Comparison of ENCODE assay signal across 7 cellular contexts in genomic region chr13:21176982-21177284, GRCh38. TPM values are rescaled to one million over a fixed set of nuclear protein-coding genes. Genes with fewer than 3 reads are reported as not detected.
DNase-seq lines count a peak whose midpoint lies in the region; ATAC-seq, FAIRE-seq and TF ChIP-seq lines count a peak whose summit lies in the region.

No MANE protein-coding gene starts in this region.

- no peaks in the 10 kb centered on the region; the same call in 1 of the 2 replicates for H3K36me3 ChIP-seq in PC-9 (ENCODE audit: low read depth)
- no peaks in the 10 kb centered on the region for H3K36me3 ChIP-seq in endothelial cell of umbilical vein (ENCODE audit: control insufficient read depth in 2 of 2, extremely low read depth in 1 of 2, insufficient read depth in 2 of 2, low read length in 2 of 2)
- H3K36me3 ChIP-seq in neuron (ENCODE audit: insufficient read depth, low read length) = peaks cover 3% of the 10 kb centered on the region

- H4K20me1 ChIP-seq in PC-9 (ENCODE audit: insufficient read depth) = no peaks in the 10 kb centered on the region
- H4K20me1 ChIP-seq in endothelial cell of umbilical vein (replicated peaks; ENCODE audit: control insufficient read depth, extremely low read depth, insufficient read depth, low read length) = no peaks in the 10 kb centered on the region

- intact Hi-C loops in PC-9 (cut with micrococcal nuclease; ENCODE audit: unreplicated experiment) = loop anchor here (2.0 to 5.0 kb wide), 2 partner anchors 116 to 280 kb away; partner anchors contain the start of genes LATS2 and ZDHHC20
- intact Hi-C loops in endothelial cell of umbilical vein (cut with micrococcal nuclease) = loop anchor here (1.0 to 5.0 kb wide), 3 partner anchors 97 to 138 kb away; no protein-coding TSS in a partner anchor

- DNase-seq in HFF-Myc (ENCODE audit: extremely low read depth, low read depth) (no peak), PC-9 (no peak), endothelial cell of umbilical vein (ENCODE audit: low read depth, low spot score) (no peak), KG1 (lab: John Stamatoyannopoulos, UW) (no peak), mucosa of gallbladder (ENCODE audit: low spot score) (no peak)

- H3K79me2 ChIP-seq in PC-9 (ENCODE audit: low read depth) (peaks cover 60% of the 10 kb centered on the region), endothelial cell of umbilical vein (ENCODE audit: control insufficient read depth, insufficient read depth, low read length) (peaks cover 53% of the 10 kb centered on the region)

- CTCF ChIA-PET in PC-9 (lab: Charles Lee) (no interaction called here), endothelial cell of umbilical vein (lab: Charles Lee) (interaction anchor here (1.1 to 6.1 kb wide), 9 partner anchors 11 to 303 kb away, joined by 3 to 81 read pairs (median 3); no protein-coding TSS in a partner anchor)

- no peaks in the 10 kb centered on the region for H3K9me2 ChIP-seq in PC-9 (ENCODE audit: insufficient read depth)

- H3K27me3 ChIP-seq in PC-9 (ENCODE audit: insufficient read depth, low read depth) (no peaks in the 10 kb centered on the region), endothelial cell of umbilical vein (ENCODE audit: control insufficient read depth in 2 of 2, insufficient read depth in 2 of 2, low read length in 2 of 2) (no peaks in the 10 kb centered on the region), neuron (ENCODE audit: insufficient read depth, low read length) (no peaks in the 10 kb centered on the region)

- H3K9ac ChIP-seq in endothelial cell of umbilical vein (replicated peaks; ENCODE audit: extremely low read depth, insufficient read depth, low read length) = peak overlapping the region; percentile 97

- H3K4me2 ChIP-seq in PC-9 (peak overlapping the region; percentile 99), endothelial cell of umbilical vein (ENCODE audit: insufficient read depth, low read length) (peak overlapping the region; percentile 92)

- POLR2A ChIA-PET in PC-9 (lab: Charles Lee; ENCODE audit: unreplicated experiment) (interaction anchor here (0.6 to 0.9 kb wide), 2 partner anchors 46 to 196 kb away, joined by 3 to 4 read pairs; no protein-coding TSS in a partner anchor), endothelial cell of umbilical vein (lab: Charles Lee) (interaction anchor here (1.0 to 2.5 kb wide), 3 partner anchors 14 to 342 kb away, joined by 3 to 13 read pairs (median 3); no protein-coding TSS in a partner anchor)

- peak overlapping the region; percentile 86 for H2AFZ ChIP-seq in PC-9
- peak overlapping the region; percentile 85 for H2AFZ ChIP-seq in endothelial cell of umbilical vein (ENCODE audit: low read depth, low read length)
- peak overlapping the region; percentile 91 for H2AFZ ChIP-seq in neuron (ENCODE audit: low read depth, low read length)

- H3K27ac ChIP-seq in PC-9 (peak overlapping the region; percentile 81), endothelial cell of umbilical vein (ENCODE audit: insufficient read depth, low read depth, low read length) (peak overlapping the region; percentile 76)

- TF ChIP-seq CTCF in HFF-Myc (IDR thresholded peaks at IDR 0.05; ENCODE audit: low read depth, low read length, missing control alignments) (no peak), PC-9 (conservative IDR thresholded peaks at IDR 0.05) (no peak), endothelial cell of umbilical vein (IDR thresholded peaks at IDR 0.05; ENCODE audit: extremely low read depth in 1 of 2, insufficient read depth in 1 of 2, low read depth in 1 of 2, low read length in 2 of 2) (no peak)

- H3K4me3 ChIP-seq in HFF-Myc (replicated peaks; ENCODE audit: low read depth, low read length) (peak overlapping the region; percentile 81), PC-9 (peak overlapping the region; percentile 84), endothelial cell of umbilical vein (replicated peaks in 1 of 3; ENCODE audit: insufficient read depth in 1 of 3, low read depth in 1 of 3, low read length in 3 of 3) (peak overlapping the region; percentile 81 to 96 (median 89)), neuron (ENCODE audit: low read length) (peak overlapping the region; percentile 84)

- H3F3A ChIP-seq in PC-9 (ENCODE audit: insufficient read depth, low read depth) = peaks cover 34% of the 10 kb centered on the region

- peak; percentile 5 for ATAC-seq in GM18870 (IDR thresholded peaks at IDR 0.05; ENCODE audit: unreplicated experiment)

- BruUV-seq in PC-9 (replicated peaks; lab: Mats Ljungman, UMichigan) (TSS peak; percentile 80), endothelial cell of umbilical vein (replicated peaks; lab: Mats Ljungman, UMichigan) (TSS peak; percentile 84)

- TF ChIP-seq POLR2A in endothelial cell of umbilical vein (IDR thresholded peaks at IDR 0.05; ENCODE audit: low read depth, low read length) = no peak

- peaks cover 15% of the 10 kb centered on the region; the same call in 1 of the 2 replicates for H3K4me1 ChIP-seq in PC-9 (replicated peaks; ENCODE audit: insufficient read depth)
- H3K4me1 ChIP-seq in endothelial cell of umbilical vein (ENCODE audit: control insufficient read depth, extremely low read depth, insufficient read depth, low read length) = peaks cover 12% of the 10 kb centered on the region
- H3K4me1 ChIP-seq in neuron (ENCODE audit: insufficient read depth, low read length) = peaks cover 7% of the 10 kb centered on the region

- H3K9me3 ChIP-seq in PC-9 (ENCODE audit: insufficient read depth, low read depth) = no peaks in the 10 kb centered on the region
- no peaks in the 10 kb centered on the region for H3K9me3 ChIP-seq in endothelial cell of umbilical vein (replicated peaks; ENCODE audit: control insufficient read depth, insufficient read depth, low read length)
- H3K9me3 ChIP-seq in neuron (ENCODE audit: low read length) = no peaks in the 10 kb centered on the region

- dilution Hi-C loops in endothelial cell of umbilical vein (cut with MboI; ENCODE audit: extremely low pct_ligation_motif_present, low sequenced_read_pairs) = no loop called here

- FAIRE-seq in endothelial cell of umbilical vein (lab: Jason Lieb, UNC) = no peak

- H3K9me1 ChIP-seq in endothelial cell of umbilical vein (replicated peaks; ENCODE audit: control insufficient read depth, extremely low read depth, insufficient read depth, low read length) = no peaks in the 10 kb centered on the region

TF ChIP-seq in endothelial cell of umbilical vein, 7 proteins besides CTCF, POLR2A, EP300 and RAD21:
- TF ChIP-seq JUN (IDR thresholded peaks at IDR 0.05; ENCODE audit: borderline replicate concordance, insufficient read depth, insufficient read length, low read depth) (no peak), EZH2 (IDR thresholded peaks at IDR 0.05; ENCODE audit: borderline replicate concordance, low read depth, low read length, severe bottlenecking) (no peak), POLR2AphosphoS5 (IDR thresholded peaks at IDR 0.05; ENCODE audit: insufficient read depth, low read depth, low read length) (no peak), MYC (IDR thresholded peaks at IDR 0.05; ENCODE audit: low read depth, low read length) (no peak), GATA2 (IDR thresholded peaks at IDR 0.05; ENCODE audit: insufficient read depth, insufficient read length, low read depth, low read length) (no peak), MAX (IDR thresholded peaks at IDR 0.05; ENCODE audit: insufficient read depth, insufficient read length) (no peak), FOS (IDR thresholded peaks at IDR 0.05; ENCODE audit: borderline replicate concordance, insufficient read depth, low read length) (no peak)
TF ChIP-seq in endothelial cell of umbilical vein: peak in this region for 0.

RNA-seq across cellular contexts. Expression of gene MRPL57, which starts 0.5 kb away (rescaled TPM):
- 11.0 TPM in 2 replicates for total RNA-seq in PC-9 (2021)
- total RNA-seq in endothelial cell of umbilical vein = 19.5 and 23.1 TPM in 2 replicates
- 17.7 and 20.8 TPM in 2 replicates for polyA plus RNA-seq in endothelial cell of umbilical vein
- 14.4 TPM in 2 replicates for polyA plus RNA-seq in endothelial cell of umbilical vein (2011; cell fraction: cytosol; rRNA removed)
- polyA plus RNA-seq in endothelial cell of umbilical vein (2011; cell fraction: nucleus; rRNA removed) = 4.5 and 5.3 TPM in 2 replicates
- polyA plus RNA-seq in endothelial cell of umbilical vein (2012) = 17.7 and 22.6 TPM in 2 replicates
- 6.0 and 10.6 TPM in 2 replicates for polyA minus RNA-seq in endothelial cell of umbilical vein
- polyA minus RNA-seq in endothelial cell of umbilical vein (2011; cell fraction: cytosol; rRNA and poly(A)+ RNA removed) = 11.2 TPM
- 1.6 and 2.8 TPM in 2 replicates for polyA minus RNA-seq in endothelial cell of umbilical vein (2011; cell fraction: nucleus; rRNA and poly(A)+ RNA removed)
- 19.4 TPM for total RNA-seq in mucosa of gallbladder

RNA-seq across cellular contexts. Expression of gene SKA3, which starts 0.6 kb away (rescaled TPM):
- total RNA-seq in PC-9 (2021) (12.5 and 18.9 TPM in 2 replicates), endothelial cell of umbilical vein (25.9 and 28.7 TPM in 2 replicates), mucosa of gallbladder (1.2 TPM)
- 7.6 and 9.4 TPM in 2 replicates for polyA plus RNA-seq in endothelial cell of umbilical vein
- polyA plus RNA-seq in endothelial cell of umbilical vein (2011; cell fraction: cytosol; rRNA removed) = 14.6 and 20.8 TPM in 2 replicates
- 9.0 and 14.1 TPM in 2 replicates for polyA plus RNA-seq in endothelial cell of umbilical vein (2011; cell fraction: nucleus; rRNA removed)
- 7.4 and 15.5 TPM in 2 replicates for polyA plus RNA-seq in endothelial cell of umbilical vein (2012)
- 5.7 and 6.3 TPM in 2 replicates for polyA minus RNA-seq in endothelial cell of umbilical vein
- 21.1 TPM for polyA minus RNA-seq in endothelial cell of umbilical vein (2011; cell fraction: cytosol; rRNA and poly(A)+ RNA removed)
- polyA minus RNA-seq in endothelial cell of umbilical vein (2011; cell fraction: nucleus; rRNA and poly(A)+ RNA removed) = 5.5 and 9.9 TPM in 2 replicates

RNA-seq across cellular contexts. Expression of gene SAP18, which starts 37.0 kb away (rescaled TPM):
- 130 and 135 TPM in 2 replicates for total RNA-seq in PC-9 (2021)
- total RNA-seq in endothelial cell of umbilical vein = 191 and 221 TPM in 2 replicates
- 29.7 and 30.3 TPM in 2 replicates for polyA plus RNA-seq in endothelial cell of umbilical vein
- polyA plus RNA-seq in endothelial cell of umbilical vein (2011; cell fraction: cytosol; rRNA removed) = 49.9 and 65.8 TPM in 2 replicates
- polyA plus RNA-seq in endothelial cell of umbilical vein (2011; cell fraction: nucleus; rRNA removed) = 33.7 and 34.6 TPM in 2 replicates
- 163 and 187 TPM in 2 replicates for polyA plus RNA-seq in endothelial cell of umbilical vein (2012)
- polyA minus RNA-seq in endothelial cell of umbilical vein = 9.4 and 12.8 TPM in 2 replicates
- 11.0 TPM for polyA minus RNA-seq in endothelial cell of umbilical vein (2011; cell fraction: cytosol; rRNA and poly(A)+ RNA removed)
- 16.0 and 16.1 TPM in 2 replicates for polyA minus RNA-seq in endothelial cell of umbilical vein (2011; cell fraction: nucleus; rRNA and poly(A)+ RNA removed)
- 198 TPM for total RNA-seq in mucosa of gallbladder
